ENCODE assay signal across 8 cellular contexts in genomic region chr3:27108322-27108721, GRCh38.
"Had no signal": no experiment of that assay in that cellular context is flagged by ENCODE, and none has a peak within 500 bp of the region (broad histone marks: within the 10 kb centered on the region; RNA-seq: fewer than 3 reads in every experiment).

No MANE protein-coding gene starts in this region.

- H3K4me1 Mint-ChIP-seq: IgD-negative memory B cell had no signal

- H3K4me3 ChIP-seq: K562 had no signal

- H3K36me3 Mint-ChIP-seq: IgD-negative memory B cell had no signal

- H3K27me3 Mint-ChIP-seq: IgD-negative memory B cell had no signal

- H3K27ac Mint-ChIP-seq: IgD-negative memory B cell had no signal

- H3K4me2 ChIP-seq: KMS-11 had no signal

- H3K4me3 Mint-ChIP-seq: IgD-negative memory B cell had no signal

- H3K27ac ChIP-seq: HL-60, KMS-11 had no signal

- ATAC-seq: HepG2, K562 had no signal

- H3K9ac ChIP-seq: KMS-11 had no signal

- H3K9me3 Mint-ChIP-seq: IgD-negative memory B cell had no signal

- DNase-seq: IMR-90, KBM-7, KG1 had no signal
